8 cellular contexts compared by ENCODE assay signal in genomic region chr10:27741173-27742091, GRCh38. TPM values are rescaled to one million over a fixed set of nuclear protein-coding genes. Genes with fewer than 3 reads are reported as not detected.
DNase-seq lines count a peak whose midpoint lies in the region; ATAC-seq, FAIRE-seq and TF ChIP-seq lines count a peak whose summit lies in the region.

No MANE protein-coding gene starts in this region.

- no peaks in the 10 kb centered on the region for H3K36me3 Mint-ChIP-seq in neural crest cell (ENCODE audit: low read depth)

- no peak overlapping the region for H3K27ac Mint-ChIP-seq in neural crest cell (ENCODE audit: unreplicated experiment)

- TF ChIP-seq CTCF in AG09309 (IDR thresholded peaks at IDR 0.05; ENCODE audit: control insufficient read depth, insufficient read depth, low read depth, low read length, missing control alignments) (no peak), RWPE2 (IDR thresholded peaks at IDR 0.05; ENCODE audit: poor library complexity, severe bottlenecking) (no peak), epithelial cell of esophagus (IDR thresholded peaks at IDR 0.05; ENCODE audit: insufficient read depth, low read depth, low read length, missing control alignments) (no peak), neural crest cell (conservative IDR thresholded peaks at IDR 0.05) (no peak)

- DNase-seq in AG09309 (ENCODE audit: low read depth) (no peak), RWPE2 (ENCODE audit: low spot score) (peak; percentile 55), epithelial cell of esophagus (ENCODE audit: low read depth) (no peak), neural crest cell (ENCODE audit: low read depth, low spot score) (no peak), dedifferentiated amniotic fluid mesenchymal stem cell (ENCODE audit: extremely low spot score) (no peak), medulla oblongata (ENCODE audit: extremely low spot score) (no peak), frontal cortex (ENCODE audit: low spot score in 2 of 2) (no peak)

- no peak for ATAC-seq in RWPE2 (ENCODE audit: low read depth)
- no peak for ATAC-seq in HG03457 (IDR thresholded peaks at IDR 0.05; ENCODE audit: unreplicated experiment)

- no peaks in the 10 kb centered on the region for H3K4me1 ChIP-seq in RWPE2 (ENCODE audit: insufficient read depth, poor library complexity, severe bottlenecking)

- H3K27me3 Mint-ChIP-seq in neural crest cell (ENCODE audit: low read depth): peaks cover 88% of the 10 kb centered on the region

- no peaks in the 10 kb centered on the region for H3K36me3 ChIP-seq in RWPE2 (ENCODE audit: low read depth)

- H3K9me3 ChIP-seq in RWPE2 (ENCODE audit: severe bottlenecking): no peaks in the 10 kb centered on the region

- peak overlapping the region; percentile 91 for H3K4me3 Mint-ChIP-seq in neural crest cell

- peaks cover 38% of the 10 kb centered on the region for H3K27me3 ChIP-seq in RWPE2 (ENCODE audit: insufficient read depth, poor library complexity, severe bottlenecking)

- H3K4me3 ChIP-seq in AG09309 (ENCODE audit: control insufficient read depth, low read depth, low read length): peak overlapping the region; percentile 66
- peak overlapping the region; percentile 37 for H3K4me3 ChIP-seq in RWPE2 (ENCODE audit: severe bottlenecking)
- H3K4me3 ChIP-seq in epithelial cell of esophagus (ENCODE audit: low read length): peak overlapping the region; percentile 49

- H3K27ac ChIP-seq in RWPE2 (ENCODE audit: poor library complexity, severe bottlenecking): no peak overlapping the region

- no peaks in the 10 kb centered on the region for H3K9me3 Mint-ChIP-seq in neural crest cell

- peaks cover 28% of the 10 kb centered on the region for H3K4me1 Mint-ChIP-seq in neural crest cell

- no peak for FAIRE-seq in frontal cortex (lab: Jason Lieb, UNC)

RNA-seq across cellular contexts. Expression of gene MKX, which starts 4.2 kb away (rescaled TPM):
- total RNA-seq in neural crest cell: 0.30 TPM in 1 of 2 replicates, not detected in the other
- 1.6 TPM for total RNA-seq in frontal cortex
